9 cellular contexts compared by ENCODE assay signal in the genomic region with DNA sequence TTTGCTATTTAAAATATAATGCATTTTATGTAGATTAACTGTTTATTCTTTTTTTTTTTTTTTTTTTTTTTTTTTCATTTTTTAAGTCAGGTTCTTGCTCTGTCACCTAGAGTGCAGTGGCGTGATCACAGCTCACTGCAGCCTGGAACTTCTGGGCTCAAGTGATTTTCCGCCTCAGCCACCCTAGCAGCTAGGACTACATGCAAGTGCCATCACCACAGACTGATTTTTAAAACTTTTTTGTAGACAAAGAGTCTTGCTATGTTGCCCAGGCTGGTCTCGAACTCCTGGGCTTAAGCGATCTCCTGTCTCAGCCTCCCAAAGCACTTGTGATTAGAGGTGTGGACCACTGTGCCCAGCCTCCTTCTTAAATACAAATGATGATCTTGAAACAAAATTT.
"Had no signal": no experiment of that assay in that cellular context is flagged by ENCODE, and none has a peak within 500 bp of the region (broad histone marks: within the 10 kb centered on the region; RNA-seq: fewer than 3 reads in every experiment).

No MANE protein-coding gene starts in this region.

- H3K4me1 ChIP-seq: HAP-1 had no signal

- H3K4me2 ChIP-seq: GM23338 had no signal

- H3K27ac ChIP-seq: GM23248 had no signal

- H3K9me3 Mint-ChIP-seq: GM23338, H9, HFFc6 had no signal

- H2AFZ ChIP-seq: GM23248, GM23338 had no signal

- DNase-seq: GM23248, GOT3, H7, H9, HCEC 1CT, HFFc6 had no signal

- H3K4me3 ChIP-seq: GM23248, GM23338, HAP-1 had no signal

- H3K4me3 Mint-ChIP-seq: GM23338, H9, HFFc6 had no signal

- ATAC-seq: GM23338, HCT116 had no signal

- H3K4me1 Mint-ChIP-seq: GM23338, H9 had no signal

- H3K27ac Mint-ChIP-seq: GM23338 had no signal

- H3K9me3 ChIP-seq: HAP-1 had no signal
